ENCODE assay signal across 2 cellular contexts in the genomic region with DNA sequence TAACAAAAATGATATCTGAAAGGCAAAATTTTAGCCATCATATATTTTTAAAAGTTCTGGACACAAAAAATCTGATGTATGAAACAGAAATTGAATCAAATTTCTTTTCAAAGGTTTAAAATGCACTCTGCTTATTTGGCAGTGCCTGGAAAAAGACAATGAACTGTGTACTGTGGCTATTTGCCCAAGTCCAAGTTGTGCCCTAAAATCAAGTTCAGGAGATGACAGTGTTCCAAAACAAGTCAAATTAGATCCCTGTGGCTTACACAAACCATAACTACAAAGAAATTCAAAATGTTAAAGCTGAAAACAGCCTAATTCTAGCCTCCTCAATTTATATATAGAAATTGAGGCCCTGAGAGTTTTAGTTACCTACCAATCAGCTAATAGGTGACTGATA.
TF ChIP-seq lines count a peak whose summit lies in the region.

No MANE protein-coding gene starts in this region.

TF ChIP-seq in GM12878, 131 proteins besides CTCF, POLR2A, EP300 and RAD21:
- TF ChIP-seq, protein P1, sequence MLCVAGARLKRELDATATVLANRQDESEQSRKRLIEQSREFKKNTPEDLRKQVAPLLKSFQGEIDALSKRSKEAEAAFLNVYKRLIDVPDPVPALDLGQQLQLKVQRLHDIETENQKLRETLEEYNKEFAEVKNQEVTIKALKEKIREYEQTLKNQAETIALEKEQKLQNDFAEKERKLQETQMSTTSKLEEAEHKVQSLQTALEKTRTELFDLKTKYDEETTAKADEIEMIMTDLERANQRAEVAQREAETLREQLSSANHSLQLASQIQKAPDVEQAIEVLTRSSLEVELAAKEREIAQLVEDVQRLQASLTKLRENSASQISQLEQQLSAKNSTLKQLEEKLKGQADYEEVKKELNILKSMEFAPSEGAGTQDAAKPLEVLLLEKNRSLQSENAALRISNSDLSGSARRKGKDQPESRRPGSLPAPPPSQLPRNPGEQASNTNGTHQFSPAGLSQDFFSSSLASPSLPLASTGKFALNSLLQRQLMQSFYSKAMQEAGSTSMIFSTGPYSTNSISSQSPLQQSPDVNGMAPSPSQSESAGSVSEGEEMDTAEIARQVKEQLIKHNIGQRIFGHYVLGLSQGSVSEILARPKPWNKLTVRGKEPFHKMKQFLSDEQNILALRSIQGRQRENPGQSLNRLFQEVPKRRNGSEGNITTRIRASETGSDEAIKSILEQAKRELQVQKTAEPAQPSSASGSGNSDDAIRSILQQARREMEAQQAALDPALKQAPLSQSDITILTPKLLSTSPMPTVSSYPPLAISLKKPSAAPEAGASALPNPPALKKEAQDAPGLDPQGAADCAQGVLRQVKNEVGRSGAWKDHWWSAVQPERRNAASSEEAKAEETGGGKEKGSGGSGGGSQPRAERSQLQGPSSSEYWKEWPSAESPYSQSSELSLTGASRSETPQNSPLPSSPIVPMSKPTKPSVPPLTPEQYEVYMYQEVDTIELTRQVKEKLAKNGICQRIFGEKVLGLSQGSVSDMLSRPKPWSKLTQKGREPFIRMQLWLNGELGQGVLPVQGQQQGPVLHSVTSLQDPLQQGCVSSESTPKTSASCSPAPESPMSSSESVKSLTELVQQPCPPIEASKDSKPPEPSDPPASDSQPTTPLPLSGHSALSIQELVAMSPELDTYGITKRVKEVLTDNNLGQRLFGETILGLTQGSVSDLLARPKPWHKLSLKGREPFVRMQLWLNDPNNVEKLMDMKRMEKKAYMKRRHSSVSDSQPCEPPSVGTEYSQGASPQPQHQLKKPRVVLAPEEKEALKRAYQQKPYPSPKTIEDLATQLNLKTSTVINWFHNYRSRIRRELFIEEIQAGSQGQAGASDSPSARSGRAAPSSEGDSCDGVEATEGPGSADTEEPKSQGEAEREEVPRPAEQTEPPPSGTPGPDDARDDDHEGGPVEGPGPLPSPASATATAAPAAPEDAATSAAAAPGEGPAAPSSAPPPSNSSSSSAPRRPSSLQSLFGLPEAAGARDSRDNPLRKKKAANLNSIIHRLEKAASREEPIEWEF (IDR thresholded peaks at IDR 0.05; ENCODE audit: insufficient replicate concordance, low read depth, low read length), result no peak
- no peak for TF ChIP-seq GABPA (IDR thresholded peaks at IDR 0.05; ENCODE audit: low read depth)
- no peak for TF ChIP-seq RB1 (IDR thresholded peaks at IDR 0.05; ENCODE audit: borderline replicate concordance)
- TF ChIP-seq TCF12 (IDR thresholded peaks at IDR 0.05; ENCODE audit: low read depth, low read length), result no peak
- TF ChIP-seq WRNIP1 (IDR thresholded peaks at IDR 0.05; ENCODE audit: borderline replicate concordance, low read depth, low read length), result no peak
- no peak for TF ChIP-seq NR2F1 (conservative IDR thresholded peaks at IDR 0.05)
- TF ChIP-seq FOXK2 (IDR thresholded peaks at IDR 0.05), result no peak
- no peak for TF ChIP-seq MXI1 (IDR thresholded peaks at IDR 0.05; ENCODE audit: low read depth, low read length)
- no peak for TF ChIP-seq SPI1 (IDR thresholded peaks at IDR 0.05; ENCODE audit: borderline replicate concordance, insufficient read depth, low read depth, low read length)
- no peak for TF ChIP-seq BRCA1 (IDR thresholded peaks at IDR 0.05; ENCODE audit: low read depth, low read length)
- TF ChIP-seq CBFB (IDR thresholded peaks at IDR 0.05; ENCODE audit: low read depth), result no peak
- TF ChIP-seq ZSCAN29 (IDR thresholded peaks at IDR 0.05), result no peak
- TF ChIP-seq, protein P2, sequence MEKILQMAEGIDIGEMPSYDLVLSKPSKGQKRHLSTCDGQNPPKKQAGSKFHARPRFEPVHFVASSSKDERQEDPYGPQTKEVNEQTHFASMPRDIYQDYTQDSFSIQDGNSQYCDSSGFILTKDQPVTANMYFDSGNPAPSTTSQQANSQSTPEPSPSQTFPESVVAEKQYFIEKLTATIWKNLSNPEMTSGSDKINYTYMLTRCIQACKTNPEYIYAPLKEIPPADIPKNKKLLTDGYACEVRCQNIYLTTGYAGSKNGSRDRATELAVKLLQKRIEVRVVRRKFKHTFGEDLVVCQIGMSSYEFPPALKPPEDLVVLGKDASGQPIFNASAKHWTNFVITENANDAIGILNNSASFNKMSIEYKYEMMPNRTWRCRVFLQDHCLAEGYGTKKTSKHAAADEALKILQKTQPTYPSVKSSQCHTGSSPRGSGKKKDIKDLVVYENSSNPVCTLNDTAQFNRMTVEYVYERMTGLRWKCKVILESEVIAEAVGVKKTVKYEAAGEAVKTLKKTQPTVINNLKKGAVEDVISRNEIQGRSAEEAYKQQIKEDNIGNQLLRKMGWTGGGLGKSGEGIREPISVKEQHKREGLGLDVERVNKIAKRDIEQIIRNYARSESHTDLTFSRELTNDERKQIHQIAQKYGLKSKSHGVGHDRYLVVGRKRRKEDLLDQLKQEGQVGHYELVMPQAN (conservative IDR thresholded peaks at IDR 0.05), result no peak
- no peak for TF ChIP-seq HDAC2 (IDR thresholded peaks at IDR 0.05)
- TF ChIP-seq RAD51 (IDR thresholded peaks at IDR 0.05), result no peak

TF ChIP-seq in liver, 16 proteins besides CTCF, POLR2A, EP300 and RAD21:
- TF ChIP-seq FOXA2 (IDR thresholded peaks at IDR 0.05), result peak; percentile 68
- peak; percentile 75 to 80 for TF ChIP-seq RXRA (IDR thresholded peaks at IDR 0.05)
- peak; percentile 33 for TF ChIP-seq HNF4G (IDR thresholded peaks at IDR 0.05)
- TF ChIP-seq SP1 (IDR thresholded peaks at IDR 0.05), result peak; percentile 81
- TF ChIP-seq EGR1 (IDR thresholded peaks at IDR 0.05; ENCODE audit: low read depth in 2 of 2), result peak in 1 of 2 donors; percentile 16
- peak; percentile 73 for TF ChIP-seq YY1 (IDR thresholded peaks at IDR 0.05)
- TF ChIP-seq JUND (IDR thresholded peaks at IDR 0.05), result peak; percentile 50 to 53
- TF ChIP-seq FOXA1 (IDR thresholded peaks at IDR 0.05), result peak; percentile 31
- TF ChIP-seq, protein P3, sequence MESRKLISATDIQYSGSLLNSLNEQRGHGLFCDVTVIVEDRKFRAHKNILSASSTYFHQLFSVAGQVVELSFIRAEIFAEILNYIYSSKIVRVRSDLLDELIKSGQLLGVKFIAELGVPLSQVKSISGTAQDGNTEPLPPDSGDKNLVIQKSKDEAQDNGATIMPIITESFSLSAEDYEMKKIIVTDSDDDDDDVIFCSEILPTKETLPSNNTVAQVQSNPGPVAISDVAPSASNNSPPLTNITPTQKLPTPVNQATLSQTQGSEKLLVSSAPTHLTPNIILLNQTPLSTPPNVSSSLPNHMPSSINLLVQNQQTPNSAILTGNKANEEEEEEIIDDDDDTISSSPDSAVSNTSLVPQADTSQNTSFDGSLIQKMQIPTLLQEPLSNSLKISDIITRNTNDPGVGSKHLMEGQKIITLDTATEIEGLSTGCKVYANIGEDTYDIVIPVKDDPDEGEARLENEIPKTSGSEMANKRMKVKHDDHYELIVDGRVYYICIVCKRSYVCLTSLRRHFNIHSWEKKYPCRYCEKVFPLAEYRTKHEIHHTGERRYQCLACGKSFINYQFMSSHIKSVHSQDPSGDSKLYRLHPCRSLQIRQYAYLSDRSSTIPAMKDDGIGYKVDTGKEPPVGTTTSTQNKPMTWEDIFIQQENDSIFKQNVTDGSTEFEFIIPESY (IDR thresholded peaks at IDR 0.05), result no peak
- peak in 1 of 2 donors; percentile 8 for TF ChIP-seq GABPA (IDR thresholded peaks at IDR 0.05 in 1 of 2, conservative IDR thresholded peaks at IDR 0.05 in 1 of 2)
- no peak for TF ChIP-seq TAF1 (conservative IDR thresholded peaks at IDR 0.05)
- no peak for TF ChIP-seq NR2F2 (IDR thresholded peaks at IDR 0.05)
- TF ChIP-seq, protein P4, sequence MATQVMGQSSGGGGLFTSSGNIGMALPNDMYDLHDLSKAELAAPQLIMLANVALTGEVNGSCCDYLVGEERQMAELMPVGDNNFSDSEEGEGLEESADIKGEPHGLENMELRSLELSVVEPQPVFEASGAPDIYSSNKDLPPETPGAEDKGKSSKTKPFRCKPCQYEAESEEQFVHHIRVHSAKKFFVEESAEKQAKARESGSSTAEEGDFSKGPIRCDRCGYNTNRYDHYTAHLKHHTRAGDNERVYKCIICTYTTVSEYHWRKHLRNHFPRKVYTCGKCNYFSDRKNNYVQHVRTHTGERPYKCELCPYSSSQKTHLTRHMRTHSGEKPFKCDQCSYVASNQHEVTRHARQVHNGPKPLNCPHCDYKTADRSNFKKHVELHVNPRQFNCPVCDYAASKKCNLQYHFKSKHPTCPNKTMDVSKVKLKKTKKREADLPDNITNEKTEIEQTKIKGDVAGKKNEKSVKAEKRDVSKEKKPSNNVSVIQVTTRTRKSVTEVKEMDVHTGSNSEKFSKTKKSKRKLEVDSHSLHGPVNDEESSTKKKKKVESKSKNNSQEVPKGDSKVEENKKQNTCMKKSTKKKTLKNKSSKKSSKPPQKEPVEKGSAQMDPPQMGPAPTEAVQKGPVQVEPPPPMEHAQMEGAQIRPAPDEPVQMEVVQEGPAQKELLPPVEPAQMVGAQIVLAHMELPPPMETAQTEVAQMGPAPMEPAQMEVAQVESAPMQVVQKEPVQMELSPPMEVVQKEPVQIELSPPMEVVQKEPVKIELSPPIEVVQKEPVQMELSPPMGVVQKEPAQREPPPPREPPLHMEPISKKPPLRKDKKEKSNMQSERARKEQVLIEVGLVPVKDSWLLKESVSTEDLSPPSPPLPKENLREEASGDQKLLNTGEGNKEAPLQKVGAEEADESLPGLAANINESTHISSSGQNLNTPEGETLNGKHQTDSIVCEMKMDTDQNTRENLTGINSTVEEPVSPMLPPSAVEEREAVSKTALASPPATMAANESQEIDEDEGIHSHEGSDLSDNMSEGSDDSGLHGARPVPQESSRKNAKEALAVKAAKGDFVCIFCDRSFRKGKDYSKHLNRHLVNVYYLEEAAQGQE (IDR thresholded peaks at IDR 0.05), result peak; percentile 58
- TF ChIP-seq, protein P5, sequence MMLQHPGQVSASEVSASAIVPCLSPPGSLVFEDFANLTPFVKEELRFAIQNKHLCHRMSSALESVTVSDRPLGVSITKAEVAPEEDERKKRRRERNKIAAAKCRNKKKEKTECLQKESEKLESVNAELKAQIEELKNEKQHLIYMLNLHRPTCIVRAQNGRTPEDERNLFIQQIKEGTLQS (IDR thresholded peaks at IDR 0.05), result peak; percentile 25
- TF ChIP-seq, protein P6, sequence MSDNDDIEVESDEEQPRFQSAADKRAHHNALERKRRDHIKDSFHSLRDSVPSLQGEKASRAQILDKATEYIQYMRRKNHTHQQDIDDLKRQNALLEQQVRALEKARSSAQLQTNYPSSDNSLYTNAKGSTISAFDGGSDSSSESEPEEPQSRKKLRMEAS (IDR thresholded peaks at IDR 0.05), result peak; percentile 20
- peak; percentile 86 to 90 for TF ChIP-seq HNF4A (conservative IDR thresholded peaks at IDR 0.05)
